Comparison of ENCODE assay signal across 19 cellular contexts in the genomic region with DNA sequence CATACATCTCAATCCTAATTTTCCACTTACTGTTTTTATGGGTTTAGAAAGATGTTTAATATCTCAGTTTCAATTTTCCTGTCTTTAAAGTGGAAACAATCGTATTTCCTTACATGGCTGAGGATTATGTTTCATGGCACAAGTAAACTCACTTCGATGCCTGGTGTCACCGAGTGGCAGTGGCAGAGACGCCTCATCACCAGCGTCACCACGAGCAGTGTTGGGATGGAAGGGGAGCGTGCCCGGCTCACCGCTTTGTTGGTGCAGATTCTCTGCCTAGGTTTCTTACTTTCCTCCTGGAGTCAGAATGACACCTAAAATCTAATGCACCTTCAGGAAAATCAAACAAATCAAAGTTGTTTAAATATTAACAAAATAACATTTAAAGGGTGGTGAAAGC. TPM values are rescaled to one million over a fixed set of nuclear protein-coding genes. Genes with fewer than 3 reads are reported as not detected.
DNase-seq lines count a peak whose midpoint lies in the region; ATAC-seq, FAIRE-seq and TF ChIP-seq lines count a peak whose summit lies in the region.
"Had no signal": no experiment of that assay in that cellular context is flagged by ENCODE, and none has a peak within 500 bp of the region (broad histone marks: within the 10 kb centered on the region; RNA-seq: fewer than 3 reads in every experiment).

No MANE protein-coding gene starts in this region.

- H3K36me3 Mint-ChIP-seq in effector memory CD8-positive, alpha-beta T cell (ENCODE audit: insufficient read depth): peaks cover 13% of the 10 kb centered on the region

- H3K27ac ChIP-seq in RWPE1 (peak overlapping the region; percentile 22; the same call in 1 of the 2 replicates), kidney (ENCODE audit: low read depth in 2 of 2, low read length in 2 of 2) (no peak overlapping the region), psoas muscle (no peak overlapping the region)
- H3K27ac ChIP-seq: Peyer's patch had no signal

- H3K9me3 ChIP-seq in kidney (ENCODE audit: control insufficient read depth in 1 of 2, low read length in 2 of 2) (no peaks in the 10 kb centered on the region), psoas muscle (no peaks in the 10 kb centered on the region)
- H3K9me3 ChIP-seq: MG63, Peyer's patch had no signal

- peak overlapping the region; percentile 54 to 75 for H3K27ac Mint-ChIP-seq in effector memory CD8-positive, alpha-beta T cell
- H3K27ac Mint-ChIP-seq: CD4-positive, CD25-positive, alpha-beta regulatory T cell had no signal

- FAIRE-seq in kidney (lab: Jason Lieb, UNC): no peak
- FAIRE-seq: GM12891, HepG2, K562 had no signal

- 82 to 90% (median 88%) methylated on average over 9 of the region's 9 CpGs for WGBS in psoas muscle, 3 donors

- no peak overlapping the region for H3K9ac ChIP-seq in kidney (ENCODE audit: low read length in 2 of 2)

- no peaks in the 10 kb centered on the region for H3K9me3 Mint-ChIP-seq in effector memory CD8-positive, alpha-beta T cell
- H3K9me3 Mint-ChIP-seq: CD4-positive, CD25-positive, alpha-beta regulatory T cell had no signal

- H3K4me1 ChIP-seq in kidney (ENCODE audit: control insufficient read depth in 1 of 2, insufficient read depth in 1 of 2, low read depth in 1 of 2, low read length in 2 of 2): no peaks in the 10 kb centered on the region
- H3K4me1 ChIP-seq in psoas muscle: no peaks in the 10 kb centered on the region
- H3K4me1 ChIP-seq: Peyer's patch had no signal

- H3K4me3 ChIP-seq in kidney (ENCODE audit: low read length in 2 of 2) (no peak overlapping the region), psoas muscle (no peak overlapping the region)
- H3K4me3 ChIP-seq: K562, MG63, Peyer's patch had no signal

- H3K4me3 Mint-ChIP-seq in effector memory CD8-positive, alpha-beta T cell: peak overlapping the region; percentile 62 to 70
- H3K4me3 Mint-ChIP-seq: CD4-positive, CD25-positive, alpha-beta regulatory T cell had no signal

- no peak for ATAC-seq in effector memory CD8-positive, alpha-beta T cell (replicated peaks)
- no peak for ATAC-seq in psoas muscle
- ATAC-seq: HepG2, K562 had no signal

- no peaks in the 10 kb centered on the region for H3K27me3 ChIP-seq in psoas muscle (ENCODE audit: insufficient read depth in 3 of 3, low read length in 2 of 3)
- H3K27me3 ChIP-seq: MG63, Peyer's patch had no signal

- H3K4me1 Mint-ChIP-seq in effector memory CD8-positive, alpha-beta T cell (ENCODE audit: low read depth in 2 of 2): peaks cover 13 to 15% of the 10 kb centered on the region in 2 donors
- H3K4me1 Mint-ChIP-seq: CD4-positive, CD25-positive, alpha-beta regulatory T cell had no signal

- intact Hi-C loops in kidney (cut with DNase I) (no loop called here), psoas muscle (cut with DNase I) (no loop called here)

- TF ChIP-seq CTCF in RWPE1 (conservative IDR thresholded peaks at IDR 0.05; ENCODE audit: low read depth): no peak
- no peak for TF ChIP-seq CTCF in kidney (IDR thresholded peaks at IDR 0.05; ENCODE audit: borderline replicate concordance, extremely low read depth, insufficient read depth)
- no peak for TF ChIP-seq CTCF in psoas muscle (IDR thresholded peaks at IDR 0.05)

- no peak for DNase-seq in RWPE1 (ENCODE audit: low spot score)
- no peak for DNase-seq in effector memory CD8-positive, alpha-beta T cell
- DNase-seq in kidney: peak; percentile 38
- peak; percentile 4 to 23 for DNase-seq in psoas muscle
- no peak for DNase-seq in COLO829 (ENCODE audit: low spot score)
- no peak for DNase-seq in SHP77 treated with DMSO at 0.1 percent for 48 hours (lab: John Stamatoyannopoulos, UW)
- DNase-seq in EL: no peak
- DNase-seq: CD4-positive, CD25-positive, alpha-beta regulatory T cell; COR-L47; DND-41; MG63; NCI-H1417 treated with DMSO at 0.1 percent for 48 hours; NCI-H187; NCI-H446; NCI-H526; Peyer's patch had no signal

- H3K36me3 ChIP-seq in kidney (ENCODE audit: control insufficient read depth in 1 of 2, insufficient read depth in 2 of 2, low read length in 2 of 2) (peaks cover 3 to 11% of the 10 kb centered on the region in 2 donors), psoas muscle (ENCODE audit: insufficient read depth in 1 of 2, low read depth in 1 of 2) (peaks cover 12 to 91% of the 10 kb centered on the region in 2 donors)

- H3K27me3 Mint-ChIP-seq in effector memory CD8-positive, alpha-beta T cell: no peaks in the 10 kb centered on the region
- H3K27me3 Mint-ChIP-seq: CD4-positive, CD25-positive, alpha-beta regulatory T cell had no signal

- POLR2A ChIA-PET in RWPE1 (lab: Yijun Ruan, JAX; ENCODE audit: low non-redundant PET): no interaction called here

- CTCF ChIA-PET in RWPE1 (lab: Yijun Ruan, JAX): no interaction called here

RNA-seq across cellular contexts. Expression of gene DIP2A, which starts 48.2 kb away (rescaled TPM):
- total RNA-seq in kidney (36.5 TPM), psoas muscle (10 to 100 TPM in 3 of 4 donors, 1 to 10 TPM in 1; 8.9 to 12.2 (median 11.7) TPM)
- polyA plus RNA-seq in kidney (ENCODE audit: insufficient read depth, low read depth, low replicate concordance) (8.7 TPM), psoas muscle (10 to 100 TPM in 1 of 3 donors, 1 to 10 TPM in 2; 7.3 to 11.0 (median 9.2) TPM)

Comparison
In these comparisons a context has a peak if more than half of its experiments do, and no peak if none do; other contexts are left out.
1. DNase-seq: peak in kidney (single experiment) and psoas muscle (2 of 2); none in RWPE1 (single experiment), effector memory CD8-positive, alpha-beta T cell (0 of 3), COLO829 (single experiment), SHP77 treated with DMSO at 0.1 percent for 48 hours (single experiment) and EL (single experiment).